8 cellular contexts compared by ENCODE assay signal in the genomic region with DNA sequence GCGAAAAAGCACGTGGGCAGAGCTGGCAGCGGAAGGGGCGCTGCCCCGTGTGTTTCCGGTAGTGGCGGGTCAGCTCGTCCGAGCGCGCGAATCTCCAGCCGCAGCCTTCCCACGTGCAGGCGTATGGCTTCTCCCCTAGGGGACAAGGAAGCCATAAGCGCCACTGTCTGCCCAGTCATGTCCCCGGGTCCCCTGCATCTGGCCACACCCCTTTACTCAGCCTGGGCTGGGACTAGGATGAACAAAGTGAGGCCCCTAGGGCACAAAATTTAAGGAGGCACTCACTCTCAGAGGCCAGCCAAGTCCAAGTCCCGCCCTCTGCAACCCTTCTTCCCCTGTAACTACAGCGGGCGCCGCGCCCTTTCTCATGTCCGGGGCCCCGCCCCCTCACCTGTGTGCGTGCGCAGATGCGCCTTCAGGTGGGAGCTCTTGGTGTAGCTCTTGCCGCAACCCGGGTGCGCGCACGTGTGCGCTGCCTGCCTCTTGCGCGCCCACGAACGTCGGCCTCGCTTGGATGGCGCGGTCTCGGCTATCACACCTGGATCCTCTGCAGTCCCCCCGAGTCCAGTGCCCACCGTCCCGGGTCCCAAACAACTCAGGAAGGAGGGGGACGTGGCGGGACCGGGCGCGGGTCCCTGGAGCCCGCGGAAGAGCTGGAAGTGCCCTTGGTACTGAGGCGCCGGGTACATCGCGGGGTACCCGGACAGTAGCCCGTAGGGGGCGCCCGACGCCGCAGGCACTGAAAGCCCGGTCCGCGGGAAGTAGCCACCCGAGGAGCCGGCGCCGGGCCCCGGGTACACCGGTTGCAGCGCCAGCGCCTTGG. TPM values are rescaled to one million over a fixed set of nuclear protein-coding genes. Genes with fewer than 3 reads are reported as not detected.
DNase-seq lines count a peak whose midpoint lies in the region; ATAC-seq, FAIRE-seq and TF ChIP-seq lines count a peak whose summit lies in the region.

No MANE protein-coding gene starts in this region.

- peak; percentile 73 to 75 for ATAC-seq in activated CD4-positive, CD25-positive, alpha-beta regulatory T cell treated with anti-CD3 and anti-CD28 coated beads, Interleukin-2, amount 50 U/mL, for 24 hours
- ATAC-seq in left colon (peak; percentile 81), HG03159 (IDR thresholded peaks at IDR 0.05; ENCODE audit: unreplicated experiment) (no peak), GM21515 (IDR thresholded peaks at IDR 0.05; ENCODE audit: unreplicated experiment) (no peak)

- no peak for TF ChIP-seq POLR2A in GM12892 (IDR thresholded peaks at IDR 0.05; ENCODE audit: low read depth, low read length)

- no peak overlapping the region for H3K27ac ChIP-seq in caudate nucleus (ENCODE audit: low read depth, low read length)

- intact Hi-C loops in left colon (cut with DNase I, micrococcal nuclease) = loop anchor here in 1 of 2 donors (10.0 kb wide), 1 partner anchor 80 kb away; a partner anchor contains a TSS

- DNase-seq in GM12892 (ENCODE audit: insufficient read length) (peak; percentile 80), NCI-H1930 (lab: John Stamatoyannopoulos, UW) (peak; percentile 84 to 88), caudate nucleus (lab: John Stamatoyannopoulos, UW) (peak in 47 of 61 donors; percentile 3 to 68 (median 34)), left colon (peak; percentile 93 to 97)
- DNase-seq in stimulated activated CD4-positive, alpha-beta T cell treated with anti-CD3 and anti-CD28 coated beads, Interleukin-4, amount 100 ng/mL, for 4 hours = peak; percentile 89 to 91

- FAIRE-seq in GM12892 (lab: Jason Lieb, UNC) = peak; percentile 81

RNA-seq across cellular contexts. Expression of a gene that starts 1.9 kb away (rescaled TPM):
- not detected for polyA plus RNA-seq in GM12892 (2012; ENCODE audit: missing spikeins)
- not detected for total RNA-seq in left colon

RNA-seq across cellular contexts. Expression of a gene that starts 3.9 kb away (rescaled TPM):
- polyA plus RNA-seq in GM12892 (2012; ENCODE audit: missing spikeins) = 14.7 TPM
- 10 to 100 TPM; 27.7 to 39.4 TPM for total RNA-seq in left colon

RNA-seq across cellular contexts. Expression of a gene that starts 5.8 kb away (rescaled TPM):
- 37.1 TPM for polyA plus RNA-seq in GM12892 (2012; ENCODE audit: missing spikeins)
- 10 to 100 TPM; 20.8 to 22.8 TPM for total RNA-seq in left colon

RNA-seq across cellular contexts. Expression of a gene that starts 34.0 kb away (rescaled TPM):
- 2.9 TPM for polyA plus RNA-seq in GM12892 (2012; ENCODE audit: missing spikeins)
- total RNA-seq in left colon = not detected

RNA-seq across cellular contexts. Expression of a gene that starts 46.8 kb away (rescaled TPM):
- polyA plus RNA-seq in GM12892 (2012; ENCODE audit: missing spikeins) = 1.1 TPM
- total RNA-seq in left colon = 1 to 10 TPM in 1 of 2 donors, under 1 TPM in 1; 0.82 to 1.4 TPM

Comparison
In these comparisons a context has a peak if more than half of its experiments do, and no peak if none do; other contexts are left out.
1. DNase-seq: peak in every context shown above with its lines; median percentile 95 in left colon; 90 in stimulated activated CD4-positive, alpha-beta T cell treated with anti-CD3 and anti-CD28 coated beads, Interleukin-4, amount 100 ng/mL, for 4 hours; 86 in NCI-H1930; 80 in GM12892; 34 in caudate nucleus.
2. ATAC-seq: peak in activated CD4-positive, CD25-positive, alpha-beta regulatory T cell treated with anti-CD3 and anti-CD28 coated beads, Interleukin-2, amount 50 U/mL, for 24 hours (2 of 2) and left colon (single experiment); none in HG03159 (single experiment) and GM21515 (single experiment).